In the genomic region with DNA sequence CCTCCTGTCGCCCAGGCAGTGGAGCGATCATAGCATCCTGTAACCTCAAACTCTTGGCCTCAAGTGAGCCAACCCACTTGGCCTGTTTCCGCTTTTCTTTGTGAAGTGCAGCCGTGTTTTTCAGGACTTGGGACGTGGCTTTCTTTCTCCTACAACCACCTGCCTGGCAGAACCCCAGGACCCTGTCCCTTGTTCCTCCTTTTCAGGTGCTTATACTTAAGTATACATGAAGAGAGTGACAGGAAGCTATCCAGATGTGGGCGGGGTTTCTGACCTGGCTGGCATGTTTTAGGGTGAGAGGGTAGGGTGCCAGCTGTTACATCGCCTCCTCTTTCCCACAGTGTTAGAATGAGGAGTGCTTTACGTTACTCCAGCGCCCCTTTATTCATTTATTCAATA, we compare ENCODE assay signal across 9 cellular contexts. TPM values are rescaled to one million over a fixed set of nuclear protein-coding genes. Genes with fewer than 3 reads are reported as not detected.
DNase-seq lines count a peak whose midpoint lies in the region; ATAC-seq and TF ChIP-seq lines count a peak whose summit lies in the region.
"Had no signal": no experiment of that assay in that cellular context is flagged by ENCODE, and none has a peak within 500 bp of the region (broad histone marks: within the 10 kb centered on the region; RNA-seq: fewer than 3 reads in every experiment).

No MANE protein-coding gene starts in this region.

- H3K27ac ChIP-seq in tibial nerve: peak overlapping the region; percentile 96 to 99 (median 97)

- intact Hi-C loops in Right ventricle myocardium inferior (cut with DNase I): no loop called here
- intact Hi-C loops in cardiac septum (cut with DNase I): no loop called here
- intact Hi-C loops in activated T-helper 2 cell treated with anti-CD3 and anti-CD28 coated beads, Interferon-gamma antibody, Interleukin-2, Interleukin-4, amounts not matched to agents 10 μg/mL and 5 μg/mL and 100 μg/mL, durations not matched to agents 14 hours and 24 hours and 36 hours (cut with micrococcal nuclease): loop anchor here (5.0 kb wide), 1 partner anchor 319 kb away; a partner anchor contains a TSS

- H3K4me1 ChIP-seq in adipocyte (ENCODE audit: control insufficient read depth, insufficient read depth, low read length) (peaks cover 5% of the 10 kb centered on the region), tibial nerve (peaks cover 0 to 13% (median 5%) of the 10 kb centered on the region in 4 donors)
- H3K4me1 ChIP-seq: foreskin keratinocyte had no signal

- no peak for TF ChIP-seq CTCF in kidney epithelial cell (IDR thresholded peaks at IDR 0.05; ENCODE audit: insufficient read depth, low read length, poor library complexity, severe bottlenecking)
- TF ChIP-seq CTCF in tibial nerve (IDR thresholded peaks at IDR 0.05): no peak

- no peak overlapping the region for H3K27ac Mint-ChIP-seq in activated T-helper 2 cell treated with anti-CD3 and anti-CD28 coated beads, Interferon-gamma antibody, Interleukin-2, Interleukin-4, amounts not matched to agents 10 μg/mL and 5 μg/mL and 100 μg/mL, durations not matched to agents 14 hours and 24 hours and 36 hours

- peak overlapping the region; percentile 42 for H3K9ac ChIP-seq in adipocyte (ENCODE audit: low read length)

- H3K27me3 Mint-ChIP-seq in activated T-helper 2 cell treated with anti-CD3 and anti-CD28 coated beads, Interferon-gamma antibody, Interleukin-2, Interleukin-4, amounts not matched to agents 10 μg/mL and 5 μg/mL and 100 μg/mL, durations not matched to agents 14 hours and 24 hours and 36 hours (ENCODE audit: low read depth): no peaks in the 10 kb centered on the region

- no peak for TF ChIP-seq POLR2A in tibial nerve (IDR thresholded peaks at IDR 0.05)

- no peak for TF ChIP-seq EP300 in tibial nerve (IDR thresholded peaks at IDR 0.05)

- H3K9me3 Mint-ChIP-seq in activated T-helper 2 cell treated with anti-CD3 and anti-CD28 coated beads, Interferon-gamma antibody, Interleukin-2, Interleukin-4, amounts not matched to agents 10 μg/mL and 5 μg/mL and 100 μg/mL, durations not matched to agents 14 hours and 24 hours and 36 hours: peaks cover 62% of the 10 kb centered on the region

- 57 to 59% methylated on average over 9 of the region's 9 CpGs for WGBS in tibial nerve, 2 donors

- H3K9me3 ChIP-seq in adipocyte (ENCODE audit: control insufficient read depth, low read length) (peaks cover 74% of the 10 kb centered on the region), tibial nerve (peaks cover 0 to 83% (median 37%) of the 10 kb centered on the region in 4 donors)

- no peak overlapping the region for H3K4me3 Mint-ChIP-seq in activated T-helper 2 cell treated with anti-CD3 and anti-CD28 coated beads, Interferon-gamma antibody, Interleukin-2, Interleukin-4, amounts not matched to agents 10 μg/mL and 5 μg/mL and 100 μg/mL, durations not matched to agents 14 hours and 24 hours and 36 hours (ENCODE audit: low read depth)

- H3K36me3 Mint-ChIP-seq in activated T-helper 2 cell treated with anti-CD3 and anti-CD28 coated beads, Interferon-gamma antibody, Interleukin-2, Interleukin-4, amounts not matched to agents 10 μg/mL and 5 μg/mL and 100 μg/mL, durations not matched to agents 14 hours and 24 hours and 36 hours (ENCODE audit: low read depth): peaks cover 65% of the 10 kb centered on the region

- H3K4me3 ChIP-seq in adipocyte (ENCODE audit: low read length) (peak overlapping the region; percentile 87), kidney epithelial cell (ENCODE audit: low read depth, low read length) (peak overlapping the region; percentile 94), tibial nerve (peak overlapping the region in 3 of 4 donors; percentile 64 to 88 (median 82))

- H3K27me3 ChIP-seq in adipocyte (replicated peaks; ENCODE audit: control insufficient read depth, insufficient read depth, low read length) (no peaks in the 10 kb centered on the region), kidney epithelial cell (ENCODE audit: control insufficient read depth, insufficient read depth, low read length) (no peaks in the 10 kb centered on the region), tibial nerve (no peaks in the 10 kb centered on the region)
- H3K27me3 ChIP-seq: foreskin keratinocyte had no signal

- ATAC-seq in Right ventricle myocardium inferior (no peak), HG03571 (IDR thresholded peaks at IDR 0.05; ENCODE audit: unreplicated experiment) (no peak)

- H3K4me1 Mint-ChIP-seq in activated T-helper 2 cell treated with anti-CD3 and anti-CD28 coated beads, Interferon-gamma antibody, Interleukin-2, Interleukin-4, amounts not matched to agents 10 μg/mL and 5 μg/mL and 100 μg/mL, durations not matched to agents 14 hours and 24 hours and 36 hours (ENCODE audit: low read depth): peaks cover 3% of the 10 kb centered on the region

- H3K36me3 ChIP-seq in adipocyte (ENCODE audit: control insufficient read depth, insufficient read depth, low read length, severe bottlenecking): peaks cover 44% of the 10 kb centered on the region
- peaks cover 5% of the 10 kb centered on the region for H3K36me3 ChIP-seq in kidney epithelial cell (ENCODE audit: control insufficient read depth, insufficient read depth, low read length)
- H3K36me3 ChIP-seq in tibial nerve: peaks cover 9 to 50% (median 30%) of the 10 kb centered on the region in 3 donors

- DNase-seq in Right ventricle myocardium inferior (ENCODE audit: missing footprints) (peak; percentile 26), cardiac septum (ENCODE audit: low spot score) (no peak), adipocyte (ENCODE audit: low read depth) (no peak), kidney epithelial cell (ENCODE audit: low read depth) (no peak), tibial nerve (ENCODE audit: low spot score in 2 of 2) (no peak), NOMO-1 treated with dmso at 0.1 percent for 144 hours (lab: John Stamatoyannopoulos, UW; ENCODE audit: unreplicated experiment) (no peak)
- DNase-seq in activated T-helper 2 cell treated with anti-CD3 and anti-CD28 coated beads, Interferon-gamma antibody, Interleukin-2, Interleukin-4, amounts not matched to agents 10 μg/mL and 5 μg/mL and 100 μg/mL, durations not matched to agents 14 hours and 24 hours and 36 hours (ENCODE audit: low spot score): no peak

RNA-seq across cellular contexts. Expression of a gene that starts 0.7 kb away (rescaled TPM):
- total RNA-seq in Right ventricle myocardium inferior: 6.3 TPM
- 8.4 TPM for total RNA-seq in cardiac septum
- 19.6 and 24.0 TPM in 2 replicates for total RNA-seq in kidney epithelial cell
- total RNA-seq in tibial nerve: 10 to 100 TPM; 11.7 to 16.5 (median 14.1) TPM
- total RNA-seq in activated T-helper 2 cell treated with anti-CD3 and anti-CD28 coated beads, Interferon-gamma antibody, Interleukin-2, Interleukin-4, amounts not matched to agents 10 μg/mL and 5 μg/mL and 100 μg/mL, durations not matched to agents 14 hours and 24 hours and 36 hours: 14.4 and 15.3 TPM in 2 replicates

RNA-seq across cellular contexts. Expression of a gene that starts 44.1 kb away (rescaled TPM):
- total RNA-seq in Right ventricle myocardium inferior (15.1 TPM), cardiac septum (19.1 TPM), kidney epithelial cell (28.4 and 28.5 TPM in 2 replicates), tibial nerve (10 to 100 TPM; 21.6 to 62.0 (median 30.1) TPM)
- total RNA-seq in activated T-helper 2 cell treated with anti-CD3 and anti-CD28 coated beads, Interferon-gamma antibody, Interleukin-2, Interleukin-4, amounts not matched to agents 10 μg/mL and 5 μg/mL and 100 μg/mL, durations not matched to agents 14 hours and 24 hours and 36 hours: 20.7 and 21.3 TPM in 2 replicates

RNA-seq across cellular contexts. Expression of a gene that starts 48.7 kb away (rescaled TPM):
- total RNA-seq in Right ventricle myocardium inferior: 1.2 TPM
- total RNA-seq in cardiac septum: 1.1 TPM
- 0.63 and 0.82 TPM in 2 replicates for total RNA-seq in kidney epithelial cell
- 1 to 10 TPM; 5.1 to 5.9 (median 5.4) TPM for total RNA-seq in tibial nerve
- total RNA-seq in activated T-helper 2 cell treated with anti-CD3 and anti-CD28 coated beads, Interferon-gamma antibody, Interleukin-2, Interleukin-4, amounts not matched to agents 10 μg/mL and 5 μg/mL and 100 μg/mL, durations not matched to agents 14 hours and 24 hours and 36 hours: 2.0 and 2.3 TPM in 2 replicates

RNA-seq across cellular contexts. Expression of a gene that starts 49.0 kb away (rescaled TPM):
- total RNA-seq in Right ventricle myocardium inferior: 5.4 TPM
- 8.0 TPM for total RNA-seq in cardiac septum
- 3.3 and 3.6 TPM in 2 replicates for total RNA-seq in kidney epithelial cell
- 10 to 100 TPM in 3 of 4 donors, 1 to 10 TPM in 1; 5.7 to 33.1 (median 16.2) TPM for total RNA-seq in tibial nerve
- 4.9 and 6.3 TPM in 2 replicates for total RNA-seq in activated T-helper 2 cell treated with anti-CD3 and anti-CD28 coated beads, Interferon-gamma antibody, Interleukin-2, Interleukin-4, amounts not matched to agents 10 μg/mL and 5 μg/mL and 100 μg/mL, durations not matched to agents 14 hours and 24 hours and 36 hours
